ENCODE assay signal across 1 cellular context in the genomic region with DNA sequence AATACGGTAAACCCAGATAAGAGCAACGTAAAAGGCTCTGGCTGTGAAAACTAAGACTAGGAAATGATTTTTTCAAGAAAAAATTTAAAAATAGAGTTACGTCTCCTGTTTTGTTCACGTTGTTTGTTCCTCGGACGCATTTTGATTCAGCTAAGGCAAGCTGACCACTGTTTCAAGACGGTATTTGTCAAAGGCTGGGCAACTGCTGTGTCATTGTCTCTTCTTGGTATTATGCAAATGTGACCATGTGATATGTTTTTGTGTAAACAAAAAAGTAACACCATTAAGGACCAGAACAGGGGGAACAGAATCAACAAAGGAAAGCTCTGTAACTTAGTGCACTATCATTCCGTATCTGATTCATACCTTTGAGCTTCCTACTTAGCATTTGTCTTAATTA.
TF ChIP-seq lines count a peak whose summit lies in the region.

No MANE protein-coding gene starts in this region.

TF ChIP-seq in H1, 55 proteins besides CTCF, POLR2A, EP300 and RAD21:
- TF ChIP-seq, protein P1, sequence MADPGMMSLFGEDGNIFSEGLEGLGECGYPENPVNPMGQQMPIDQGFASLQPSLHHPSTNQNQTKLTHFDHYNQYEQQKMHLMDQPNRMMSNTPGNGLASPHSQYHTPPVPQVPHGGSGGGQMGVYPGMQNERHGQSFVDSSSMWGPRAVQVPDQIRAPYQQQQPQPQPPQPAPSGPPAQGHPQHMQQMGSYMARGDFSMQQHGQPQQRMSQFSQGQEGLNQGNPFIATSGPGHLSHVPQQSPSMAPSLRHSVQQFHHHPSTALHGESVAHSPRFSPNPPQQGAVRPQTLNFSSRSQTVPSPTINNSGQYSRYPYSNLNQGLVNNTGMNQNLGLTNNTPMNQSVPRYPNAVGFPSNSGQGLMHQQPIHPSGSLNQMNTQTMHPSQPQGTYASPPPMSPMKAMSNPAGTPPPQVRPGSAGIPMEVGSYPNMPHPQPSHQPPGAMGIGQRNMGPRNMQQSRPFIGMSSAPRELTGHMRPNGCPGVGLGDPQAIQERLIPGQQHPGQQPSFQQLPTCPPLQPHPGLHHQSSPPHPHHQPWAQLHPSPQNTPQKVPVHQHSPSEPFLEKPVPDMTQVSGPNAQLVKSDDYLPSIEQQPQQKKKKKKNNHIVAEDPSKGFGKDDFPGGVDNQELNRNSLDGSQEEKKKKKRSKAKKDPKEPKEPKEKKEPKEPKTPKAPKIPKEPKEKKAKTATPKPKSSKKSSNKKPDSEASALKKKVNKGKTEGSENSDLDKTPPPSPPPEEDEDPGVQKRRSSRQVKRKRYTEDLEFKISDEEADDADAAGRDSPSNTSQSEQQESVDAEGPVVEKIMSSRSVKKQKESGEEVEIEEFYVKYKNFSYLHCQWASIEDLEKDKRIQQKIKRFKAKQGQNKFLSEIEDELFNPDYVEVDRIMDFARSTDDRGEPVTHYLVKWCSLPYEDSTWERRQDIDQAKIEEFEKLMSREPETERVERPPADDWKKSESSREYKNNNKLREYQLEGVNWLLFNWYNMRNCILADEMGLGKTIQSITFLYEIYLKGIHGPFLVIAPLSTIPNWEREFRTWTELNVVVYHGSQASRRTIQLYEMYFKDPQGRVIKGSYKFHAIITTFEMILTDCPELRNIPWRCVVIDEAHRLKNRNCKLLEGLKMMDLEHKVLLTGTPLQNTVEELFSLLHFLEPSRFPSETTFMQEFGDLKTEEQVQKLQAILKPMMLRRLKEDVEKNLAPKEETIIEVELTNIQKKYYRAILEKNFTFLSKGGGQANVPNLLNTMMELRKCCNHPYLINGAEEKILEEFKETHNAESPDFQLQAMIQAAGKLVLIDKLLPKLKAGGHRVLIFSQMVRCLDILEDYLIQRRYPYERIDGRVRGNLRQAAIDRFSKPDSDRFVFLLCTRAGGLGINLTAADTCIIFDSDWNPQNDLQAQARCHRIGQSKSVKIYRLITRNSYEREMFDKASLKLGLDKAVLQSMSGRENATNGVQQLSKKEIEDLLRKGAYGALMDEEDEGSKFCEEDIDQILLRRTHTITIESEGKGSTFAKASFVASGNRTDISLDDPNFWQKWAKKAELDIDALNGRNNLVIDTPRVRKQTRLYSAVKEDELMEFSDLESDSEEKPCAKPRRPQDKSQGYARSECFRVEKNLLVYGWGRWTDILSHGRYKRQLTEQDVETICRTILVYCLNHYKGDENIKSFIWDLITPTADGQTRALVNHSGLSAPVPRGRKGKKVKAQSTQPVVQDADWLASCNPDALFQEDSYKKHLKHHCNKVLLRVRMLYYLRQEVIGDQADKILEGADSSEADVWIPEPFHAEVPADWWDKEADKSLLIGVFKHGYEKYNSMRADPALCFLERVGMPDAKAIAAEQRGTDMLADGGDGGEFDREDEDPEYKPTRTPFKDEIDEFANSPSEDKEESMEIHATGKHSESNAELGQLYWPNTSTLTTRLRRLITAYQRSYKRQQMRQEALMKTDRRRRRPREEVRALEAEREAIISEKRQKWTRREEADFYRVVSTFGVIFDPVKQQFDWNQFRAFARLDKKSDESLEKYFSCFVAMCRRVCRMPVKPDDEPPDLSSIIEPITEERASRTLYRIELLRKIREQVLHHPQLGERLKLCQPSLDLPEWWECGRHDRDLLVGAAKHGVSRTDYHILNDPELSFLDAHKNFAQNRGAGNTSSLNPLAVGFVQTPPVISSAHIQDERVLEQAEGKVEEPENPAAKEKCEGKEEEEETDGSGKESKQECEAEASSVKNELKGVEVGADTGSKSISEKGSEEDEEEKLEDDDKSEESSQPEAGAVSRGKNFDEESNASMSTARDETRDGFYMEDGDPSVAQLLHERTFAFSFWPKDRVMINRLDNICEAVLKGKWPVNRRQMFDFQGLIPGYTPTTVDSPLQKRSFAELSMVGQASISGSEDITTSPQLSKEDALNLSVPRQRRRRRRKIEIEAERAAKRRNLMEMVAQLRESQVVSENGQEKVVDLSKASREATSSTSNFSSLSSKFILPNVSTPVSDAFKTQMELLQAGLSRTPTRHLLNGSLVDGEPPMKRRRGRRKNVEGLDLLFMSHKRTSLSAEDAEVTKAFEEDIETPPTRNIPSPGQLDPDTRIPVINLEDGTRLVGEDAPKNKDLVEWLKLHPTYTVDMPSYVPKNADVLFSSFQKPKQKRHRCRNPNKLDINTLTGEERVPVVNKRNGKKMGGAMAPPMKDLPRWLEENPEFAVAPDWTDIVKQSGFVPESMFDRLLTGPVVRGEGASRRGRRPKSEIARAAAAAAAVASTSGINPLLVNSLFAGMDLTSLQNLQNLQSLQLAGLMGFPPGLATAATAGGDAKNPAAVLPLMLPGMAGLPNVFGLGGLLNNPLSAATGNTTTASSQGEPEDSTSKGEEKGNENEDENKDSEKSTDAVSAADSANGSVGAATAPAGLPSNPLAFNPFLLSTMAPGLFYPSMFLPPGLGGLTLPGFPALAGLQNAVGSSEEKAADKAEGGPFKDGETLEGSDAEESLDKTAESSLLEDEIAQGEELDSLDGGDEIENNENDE (IDR thresholded peaks at IDR 0.05; ENCODE audit: insufficient replicate concordance, low read length): peak; percentile 30
- TF ChIP-seq BCL11A (IDR thresholded peaks at IDR 0.05; ENCODE audit: low read depth in 2 of 2, low read length in 2 of 2): no peak
- no peak for TF ChIP-seq CREB1 (IDR thresholded peaks at IDR 0.05)
- TF ChIP-seq NANOG (IDR thresholded peaks at IDR 0.05; ENCODE audit: insufficient read depth, low read depth, low read length, poor library complexity, severe bottlenecking): no peak
- TF ChIP-seq YY1 (IDR thresholded peaks at IDR 0.05; ENCODE audit: low read depth, low read length): no peak
- no peak for TF ChIP-seq SIRT6 (IDR thresholded peaks at IDR 0.05; ENCODE audit: low read length)
- no peak for TF ChIP-seq GABPA (IDR thresholded peaks at IDR 0.05; ENCODE audit: borderline replicate concordance, insufficient read depth, low read length)
